13 cellular contexts compared by ENCODE assay signal in genomic region chr3:185926445-185926844, GRCh38. TPM values are rescaled to one million over a fixed set of nuclear protein-coding genes. Genes with fewer than 3 reads are reported as not detected.
DNase-seq lines count a peak whose midpoint lies in the region; ATAC-seq and TF ChIP-seq lines count a peak whose summit lies in the region.
"Had no signal": no experiment of that assay in that cellular context is flagged by ENCODE, and none has a peak within 500 bp of the region (broad histone marks: within the 10 kb centered on the region; RNA-seq: fewer than 3 reads in every experiment).

No MANE protein-coding gene starts in this region.

- H3K4me1 ChIP-seq in SK-N-SH (ENCODE audit: control insufficient read depth in 1 of 2, insufficient read depth in 2 of 2, low read depth in 1 of 2, low read length in 1 of 2) (peaks cover 29 to 45% of the 10 kb centered on the region in 2 experiments), endodermal cell (ENCODE audit: control insufficient read depth, insufficient read depth, low read length) (peaks cover 6% of the 10 kb centered on the region), trophoblast cell (ENCODE audit: control insufficient read depth in 1 of 2, insufficient read depth in 2 of 2, low read length in 2 of 2) (peaks cover 2 to 6% of the 10 kb centered on the region in 2 experiments)

- H2BK120ac ChIP-seq in trophoblast cell (ENCODE audit: insufficient read depth, low read length, poor library complexity), result no peak overlapping the region

- peaks cover 100% of the 10 kb centered on the region for H4K20me1 ChIP-seq in SK-N-SH (ENCODE audit: insufficient read depth)

- no peak overlapping the region for H4K91ac ChIP-seq in trophoblast cell (ENCODE audit: low read depth, low read length)

- H3K4me1 Mint-ChIP-seq in T-cell (peaks cover 84 to 87% (median 87%) of the 10 kb centered on the region in 3 donors), endodermal cell (peaks cover 58% of the 10 kb centered on the region)

- H4K8ac ChIP-seq in trophoblast cell (ENCODE audit: low read depth, low read length), result no peak overlapping the region

- H3K14ac ChIP-seq in trophoblast cell (ENCODE audit: low read length), result no peak overlapping the region

- H3K4me2 ChIP-seq in SK-N-SH (peak overlapping the region; percentile 9; the same call in 1 of the 2 replicates), trophoblast cell (ENCODE audit: low read length) (no peak overlapping the region)

- no peak for TF ChIP-seq EP300 in SK-N-SH (IDR thresholded peaks at IDR 0.05; ENCODE audit: borderline replicate concordance in 1 of 2, low read depth in 1 of 2, low read length in 1 of 2)

- H4K12ac ChIP-seq in trophoblast cell (ENCODE audit: low read depth, low read length), result no peak overlapping the region

- H3K9ac ChIP-seq in SK-N-SH (no peak overlapping the region), endodermal cell (ENCODE audit: extremely low read depth, low read length, poor library complexity, severe bottlenecking) (no peak overlapping the region), trophoblast cell (ENCODE audit: low read length) (no peak overlapping the region)

- no peak overlapping the region for H2AK5ac ChIP-seq in trophoblast cell (ENCODE audit: low read length)

- POLR2A ChIA-PET in SK-N-SH (lab: Yijun Ruan, JAX) (interaction anchor here (0.6 to 3.3 kb wide), 2 partner anchors 11 to 1059 kb away, joined by 3 to 17 read pairs; partner anchors contain the start of gene TRA2B), T-cell (lab: Charles Lee) (interaction anchor here (1.8 to 4.6 kb wide), 4 partner anchors 8 to 13 kb away, joined by 11 to 45 read pairs (median 16); partner anchors contain the start of gene TRA2B (in 2 of the 2))

- H3K4me3 ChIP-seq in SK-N-SH (ENCODE audit: low read depth in 2 of 2, low read length in 1 of 2), result no peak overlapping the region
- H3K4me3 ChIP-seq in endodermal cell (ENCODE audit: low read length), result peak overlapping the region; percentile 48
- H3K4me3 ChIP-seq in trophoblast cell (ENCODE audit: low read depth, low read length), result no peak overlapping the region
- H3K4me3 ChIP-seq: HAP-1 had no signal

- H3K9me3 ChIP-seq in SK-N-SH (no peaks in the 10 kb centered on the region), endodermal cell (ENCODE audit: control insufficient read depth, low read length) (no peaks in the 10 kb centered on the region), trophoblast cell (ENCODE audit: insufficient read depth, low read depth, low read length) (no peaks in the 10 kb centered on the region)
- H3K9me3 ChIP-seq: HAP-1 had no signal

- H3K9me3 Mint-ChIP-seq in T-cell (no peaks in the 10 kb centered on the region), endodermal cell (no peaks in the 10 kb centered on the region)

- WGBS in SK-N-SH (ENCODE audit: low lambda C conversion rate), result 81% methylated on average over 9 of the region's 9 CpGs
- WGBS in endodermal cell (ENCODE audit: insufficient coverage in 1 of 2, insufficient read length in 1 of 2), 2 experiments, result 90 to 97% methylated on average over 6 to 9 of the region's 9 CpGs
- no CpG with 5 or more reads among the region's 9 CpGs for WGBS in trophoblast cell (ENCODE audit: extremely low coverage, insufficient coverage, insufficient read length)

- H3K36me3 Mint-ChIP-seq in T-cell (peaks cover 69% of the 10 kb centered on the region), endodermal cell (ENCODE audit: low read depth) (peaks cover 78% of the 10 kb centered on the region)

- TF ChIP-seq RAD21 in SK-N-SH (IDR thresholded peaks at IDR 0.05; ENCODE audit: low read length), result no peak

- H3K4me3 Mint-ChIP-seq in T-cell (peak overlapping the region in 2 of 3 donors; percentile 14 to 98), endodermal cell (peak overlapping the region; percentile 17)

- H3K27ac ChIP-seq in SK-N-SH (ENCODE audit: low read depth in 2 of 2, low read length in 1 of 2) (peak overlapping the region in 1 of 2 experiments; percentile 3; a peak in 1 of 4 replicates), endodermal cell (ENCODE audit: low read depth, low read length) (no peak overlapping the region), trophoblast cell (ENCODE audit: low read depth, low read length) (no peak overlapping the region)

- no peak for DNase-seq in SK-N-SH
- DNase-seq in T-cell, result no peak
- no peak for DNase-seq in endodermal cell
- peak in 1 of 2 donors; percentile 58 for DNase-seq in trophoblast cell
- no peak for DNase-seq in NCI-H1417 treated with DMSO at 0.1 percent for 48 hours (lab: John Stamatoyannopoulos, UW)
- no peak for DNase-seq in anterior cingulate cortex (lab: John Stamatoyannopoulos, UW)
- no peak for DNase-seq in GOT3 (lab: John Stamatoyannopoulos, UW)
- DNase-seq: 8988T, NCI-H1930, substantia nigra, T-helper 1 cell had no signal

- no peaks in the 10 kb centered on the region for H3K9me2 ChIP-seq in SK-N-SH

- H2AFZ ChIP-seq in SK-N-SH (ENCODE audit: low read depth) (no peak overlapping the region), trophoblast cell (ENCODE audit: insufficient read depth, low read length, poor library complexity) (no peak overlapping the region)

- no peak overlapping the region for H2BK12ac ChIP-seq in trophoblast cell (ENCODE audit: low read length)

- H3K27me3 ChIP-seq in SK-N-SH (ENCODE audit: insufficient read depth) (no peaks in the 10 kb centered on the region), endodermal cell (ENCODE audit: control insufficient read depth, insufficient read depth, low read length, poor library complexity, severe bottlenecking) (no peaks in the 10 kb centered on the region), trophoblast cell (ENCODE audit: insufficient read depth, low read length) (no peaks in the 10 kb centered on the region)

- CTCF ChIA-PET in SK-N-SH (lab: Yijun Ruan, JAX), result interaction anchor here (1.6 to 2.7 kb wide), 2 partner anchors 26 to 266 kb away, joined by 3 to 7 read pairs; no protein-coding TSS in a partner anchor
- CTCF ChIA-PET in T-cell (lab: Charles Lee), result interaction anchor here (0.7 to 4.8 kb wide), 5 partner anchors 9 to 1099 kb away, joined by 3 to 35 read pairs (median 3); partner anchors contain the start of gene TRA2B (in 1 of the 2)

- no peak overlapping the region for H2BK5ac ChIP-seq in trophoblast cell (ENCODE audit: low read depth, low read length, poor library complexity)

- no peaks in the 10 kb centered on the region for H3K79me1 ChIP-seq in trophoblast cell (ENCODE audit: low read length)

- no peak for ATAC-seq in SK-N-SH treated with all-trans-retinoic acid at 6 μM for 48 hours
- no peak for ATAC-seq in T-cell (replicated peaks in 1 of 4)

- H3K18ac ChIP-seq in trophoblast cell (ENCODE audit: low read length), result no peak overlapping the region

- H3K79me2 ChIP-seq in SK-N-SH (ENCODE audit: insufficient read depth), result peaks cover 100% of the 10 kb centered on the region
- H3K79me2 ChIP-seq in trophoblast cell (ENCODE audit: control insufficient read depth, insufficient read depth, low read length, poor library complexity), result peaks cover 10% of the 10 kb centered on the region

- TF ChIP-seq CTCF in SK-N-SH (IDR thresholded peaks at IDR 0.05) (no peak), endodermal cell (conservative IDR thresholded peaks at IDR 0.05) (no peak)

- peaks cover 52% of the 10 kb centered on the region for H3F3A ChIP-seq in SK-N-SH (replicated peaks; ENCODE audit: insufficient read depth)

- H3K27me3 Mint-ChIP-seq in T-cell (no peaks in the 10 kb centered on the region), endodermal cell (ENCODE audit: insufficient read depth) (no peaks in the 10 kb centered on the region)

- H3K36me3 ChIP-seq in SK-N-SH (replicated peaks in 1 of 2; ENCODE audit: control insufficient read depth in 1 of 2, insufficient read depth in 2 of 2, low read length in 1 of 2), result peaks cover 77 to 97% of the 10 kb centered on the region in 2 experiments
- H3K36me3 ChIP-seq in endodermal cell (ENCODE audit: control insufficient read depth, insufficient read depth, low read length), result peaks cover 98% of the 10 kb centered on the region
- H3K36me3 ChIP-seq in trophoblast cell (ENCODE audit: control insufficient read depth in 1 of 2, insufficient read depth in 2 of 2, low read length in 2 of 2), result peaks cover 15 to 32% of the 10 kb centered on the region in 2 experiments

- H3K27ac Mint-ChIP-seq in T-cell, result peak overlapping the region; percentile 40 to 55
- peak overlapping the region; percentile 75 for H3K27ac Mint-ChIP-seq in endodermal cell

- no peak overlapping the region for H3K23ac ChIP-seq in trophoblast cell (ENCODE audit: low read length)

- H3K4ac ChIP-seq in trophoblast cell (ENCODE audit: low read depth, low read length), result peak overlapping the region; percentile 50

TF ChIP-seq in SK-N-SH, 30 proteins besides CTCF, POLR2A, EP300 and RAD21 (continues in another document):
- TF ChIP-seq CHD2 (IDR thresholded peaks at IDR 0.05; ENCODE audit: low read length, partially characterized antibody) (no peak), MEF2A (IDR thresholded peaks at IDR 0.05; ENCODE audit: borderline replicate concordance, low read depth) (no peak), GATA2 (CRISPR knock-in tag; IDR thresholded peaks at IDR 0.05) (no peak), JUND (IDR thresholded peaks at IDR 0.05) (no peak)

RNA-seq across cellular contexts. Expression of gene TRA2B, which starts 11.4 kb away (rescaled TPM):
- polyA plus RNA-seq in SK-N-SH (2012; rRNA removed), result 192 and 212 TPM in 2 replicates
- polyA plus RNA-seq in SK-N-SH (2012; cell fraction: cytosol; rRNA removed), result 185 and 204 TPM in 2 replicates
- polyA plus RNA-seq in SK-N-SH (2012; cell fraction: nucleus; rRNA removed), result 311 and 484 TPM in 2 replicates
- total RNA-seq in T-cell, result 100 to 1,000 TPM; 166 to 583 (median 175) TPM
- 100 to 1,000 TPM; 222 to 230 TPM for total RNA-seq in endodermal cell
- 259 TPM for polyA plus RNA-seq in endodermal cell (2013, experiment 1 of 2)
- 232 TPM for polyA plus RNA-seq in endodermal cell (2013, experiment 2 of 2)
- 183 and 193 TPM in 2 replicates for polyA plus RNA-seq in trophoblast cell (2013)
